2 cellular contexts compared by ENCODE assay signal in the genomic region with DNA sequence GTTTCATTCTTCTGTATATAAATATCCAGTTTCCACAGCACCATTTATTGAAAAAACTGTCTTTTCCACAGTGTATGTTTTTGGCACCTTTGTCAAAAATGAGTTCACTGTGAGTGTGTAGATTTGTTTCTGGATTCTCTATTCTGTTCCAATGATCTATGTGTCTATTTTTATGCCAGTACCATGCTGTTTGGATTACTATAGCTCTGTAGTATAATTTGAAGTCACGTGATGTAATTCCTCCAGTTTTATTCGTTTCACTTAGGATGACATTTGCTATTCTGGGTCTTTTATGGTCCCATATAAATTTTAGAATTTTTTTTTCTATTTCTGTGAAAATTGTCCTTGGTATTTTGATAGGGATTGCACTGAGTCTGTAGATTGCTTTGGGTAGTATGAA.
TF ChIP-seq lines count a peak whose summit lies in the region.

No MANE protein-coding gene starts in this region.

TF ChIP-seq in HEK293, 187 proteins besides CTCF, POLR2A, EP300 and RAD21:
- TF ChIP-seq SETDB1 (IDR thresholded peaks at IDR 0.05; ENCODE audit: insufficient read length, low read length): peak; percentile 26
- TF ChIP-seq, protein P1, sequence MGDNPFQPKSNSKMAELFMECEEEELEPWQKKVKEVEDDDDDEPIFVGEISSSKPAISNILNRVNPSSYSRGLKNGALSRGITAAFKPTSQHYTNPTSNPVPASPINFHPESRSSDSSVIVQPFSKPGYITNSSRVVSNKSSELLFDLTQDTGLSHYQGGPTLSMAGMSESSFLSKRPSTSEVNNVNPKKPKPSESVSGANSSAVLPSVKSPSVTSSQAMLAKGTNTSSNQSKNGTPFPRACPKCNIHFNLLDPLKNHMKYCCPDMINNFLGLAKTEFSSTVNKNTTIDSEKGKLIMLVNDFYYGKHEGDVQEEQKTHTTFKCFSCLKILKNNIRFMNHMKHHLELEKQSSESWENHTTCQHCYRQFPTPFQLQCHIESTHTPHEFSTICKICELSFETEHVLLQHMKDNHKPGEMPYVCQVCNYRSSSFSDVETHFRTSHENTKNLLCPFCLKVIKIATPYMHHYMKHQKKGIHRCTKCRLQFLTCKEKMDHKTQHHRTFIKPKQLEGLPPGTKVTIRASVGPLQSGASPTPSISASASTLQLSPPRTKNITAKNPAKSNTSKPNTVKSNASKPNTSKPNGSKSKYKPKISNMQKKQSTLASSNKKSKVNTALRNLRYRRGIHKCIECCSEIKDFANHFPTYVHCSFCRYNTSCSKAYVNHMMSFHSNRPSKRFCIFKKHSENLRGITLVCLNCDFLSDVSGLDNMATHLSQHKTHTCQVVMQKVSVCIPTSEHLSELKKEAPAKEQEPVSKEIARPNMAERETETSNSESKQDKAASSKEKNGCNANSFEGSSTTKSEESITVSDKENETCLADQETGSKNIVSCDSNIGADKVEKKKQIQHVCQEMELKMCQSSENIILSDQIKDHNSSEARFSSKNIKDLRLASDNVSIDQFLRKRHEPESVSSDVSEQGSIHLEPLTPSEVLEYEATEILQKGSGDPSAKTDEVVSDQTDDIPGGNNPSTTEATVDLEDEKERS (tag by site-specific recombination; IDR thresholded peaks at IDR 0.05): peak; percentile 38; the same call in 1 of the 2 replicates
- TF ChIP-seq ZNF555 (tag by site-specific recombination; conservative IDR thresholded peaks at IDR 0.05): no peak
- TF ChIP-seq, protein P2, sequence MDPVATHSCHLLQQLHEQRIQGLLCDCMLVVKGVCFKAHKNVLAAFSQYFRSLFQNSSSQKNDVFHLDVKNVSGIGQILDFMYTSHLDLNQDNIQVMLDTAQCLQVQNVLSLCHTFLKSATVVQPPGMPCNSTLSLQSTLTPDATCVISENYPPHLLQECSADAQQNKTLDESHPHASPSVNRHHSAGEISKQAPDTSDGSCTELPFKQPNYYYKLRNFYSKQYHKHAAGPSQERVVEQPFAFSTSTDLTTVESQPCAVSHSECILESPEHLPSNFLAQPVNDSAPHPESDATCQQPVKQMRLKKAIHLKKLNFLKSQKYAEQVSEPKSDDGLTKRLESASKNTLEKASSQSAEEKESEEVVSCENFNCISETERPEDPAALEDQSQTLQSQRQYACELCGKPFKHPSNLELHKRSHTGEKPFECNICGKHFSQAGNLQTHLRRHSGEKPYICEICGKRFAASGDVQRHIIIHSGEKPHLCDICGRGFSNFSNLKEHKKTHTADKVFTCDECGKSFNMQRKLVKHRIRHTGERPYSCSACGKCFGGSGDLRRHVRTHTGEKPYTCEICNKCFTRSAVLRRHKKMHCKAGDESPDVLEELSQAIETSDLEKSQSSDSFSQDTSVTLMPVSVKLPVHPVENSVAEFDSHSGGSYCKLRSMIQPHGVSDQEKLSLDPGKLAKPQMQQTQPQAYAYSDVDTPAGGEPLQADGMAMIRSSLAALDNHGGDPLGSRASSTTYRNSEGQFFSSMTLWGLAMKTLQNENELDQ (tag by site-specific recombination; IDR thresholded peaks at IDR 0.05; ENCODE audit: low read depth): no peak
TF ChIP-seq in HEK293: peak in this region for 2.

TF ChIP-seq in GM12878, 131 proteins besides CTCF, POLR2A, EP300 and RAD21 (continued from another document):
- peak; percentile 37; the same call in 1 of the 2 replicates for TF ChIP-seq RAD51 (IDR thresholded peaks at IDR 0.05)
TF ChIP-seq in GM12878: peak in this region for 1.
